Comparison of ENCODE assay signal across 33 cellular contexts in genomic region chr2:155431004-155431507, GRCh38.
"Had no signal": no experiment of that assay in that cellular context is flagged by ENCODE, and none has a peak within 500 bp of the region (broad histone marks: within the 10 kb centered on the region; RNA-seq: fewer than 3 reads in every experiment).

No MANE protein-coding gene starts in this region.

- H3K27me3 ChIP-seq: adrenal gland, body of pancreas, brain microvascular endothelial cell, breast epithelium had no signal

- H3K4me3 ChIP-seq: adrenal gland, body of pancreas, breast epithelium had no signal

- ATAC-seq: activated CD8-positive, alpha-beta T cell treated with anti-CD3 and anti-CD28 coated beads for 36 hours; activated naive CD4-positive, alpha-beta T cell treated with anti-CD3 and anti-CD28 coated beads, Interleukin-2, amount 50 U/mL, for 72 hours; activated T-cell treated with anti-CD3 and anti-CD28 coated beads, Interleukin-2, amount 50 U/mL, for 4 hours; activated T-cell treated with anti-CD3 and anti-CD28 coated beads, Interleukin-2, amount 50 U/mL, for 72 hours; activated T-helper 17 cell treated with anti-CD3 and anti-CD28 coated beads, Interleukin-2, amount 50 U/mL, for 72 hours; body of pancreas had no signal

- FAIRE-seq: astrocyte, TTC549 had no signal

- DNase-seq: activated B cell treated with CpG ODN at 0.5 μM for 24 hours; activated CD4-positive, alpha-beta memory T cell treated with anti-CD3 and anti-CD28 coated beads for 36 hours; activated CD4-positive, alpha-beta T cell treated with anti-CD3 and anti-CD28 coated beads for 4 hours; activated CD4-positive, alpha-beta T cell treated with anti-CD3 and anti-CD28 coated beads, Interleukin-2, amount 10 ng/mL, durations not matched to agents 24 days and 14 days; activated CD4-positive, alpha-beta T cell treated with anti-CD3 and anti-CD28 coated beads, Interleukin-2, amount 50 U/mL, for 1 hour; activated CD4-positive, alpha-beta T cell treated with anti-CD3 and anti-CD28 coated beads, Interleukin-2, amount 50 U/mL, for 4 hours; activated CD4-positive, CD25-positive, alpha-beta regulatory T cell treated with anti-CD3 and anti-CD28 coated beads, Interleukin-2, amount 50 U/mL, for 72 hours; activated CD8-positive, alpha-beta memory T cell treated with anti-CD3 and anti-CD28 coated beads, Interleukin-2, amount 50 U/mL, for 4 hours; activated CD8-positive, alpha-beta T cell treated with anti-CD3 and anti-CD28 coated beads for 36 hours; activated effector memory CD4-positive, alpha-beta T cell treated with anti-CD3 and anti-CD28 coated beads, Interleukin-2, amount 50 U/mL, for 16 hours; activated gamma-delta T cell treated with Interleukin-2 at 50 U/mL for 16 hours; activated naive CD4-positive, alpha-beta T cell; activated naive CD4-positive, alpha-beta T cell treated with anti-CD3 and anti-CD28 coated beads for 36 hours; activated naive CD4-positive, alpha-beta T cell treated with anti-CD3 and anti-CD28 coated beads, Interleukin-2, amount 50 U/mL, for 16 hours; activated naive CD8-positive, alpha-beta T cell treated with anti-CD3 and anti-CD28 coated beads for 36 hours; activated T-cell treated with anti-CD3 and anti-CD28 coated beads for 4 hours; activated T-cell treated with anti-CD3 and anti-CD28 coated beads, Interleukin-2, amount 50 U/mL, for 1 hour; activated T-cell treated with anti-CD3 and anti-CD28 coated beads, Interleukin-2, amount 50 U/mL, for 4 hours; activated T-cell treated with anti-CD3 and anti-CD28 coated beads, Interleukin-2, amount 50 U/mL, for 72 hours; adrenal gland; amniotic stem cell; aorta; body of pancreas; brain microvascular endothelial cell; central memory CD4-positive, alpha-beta T cell; T-helper 2 cell; T-helper 9 cell had no signal

- H3K27ac ChIP-seq: adrenal gland, body of pancreas, brain microvascular endothelial cell, breast epithelium, VCaP had no signal

- H3K4me1 ChIP-seq: adrenal gland, body of pancreas, breast epithelium had no signal

- H3K9me3 ChIP-seq: adrenal gland, body of pancreas, breast epithelium had no signal

- H3K36me3 ChIP-seq: adrenal gland, brain microvascular endothelial cell, breast epithelium had no signal
